Comparison of ENCODE assay signal across 23 cellular contexts in the genomic region with DNA sequence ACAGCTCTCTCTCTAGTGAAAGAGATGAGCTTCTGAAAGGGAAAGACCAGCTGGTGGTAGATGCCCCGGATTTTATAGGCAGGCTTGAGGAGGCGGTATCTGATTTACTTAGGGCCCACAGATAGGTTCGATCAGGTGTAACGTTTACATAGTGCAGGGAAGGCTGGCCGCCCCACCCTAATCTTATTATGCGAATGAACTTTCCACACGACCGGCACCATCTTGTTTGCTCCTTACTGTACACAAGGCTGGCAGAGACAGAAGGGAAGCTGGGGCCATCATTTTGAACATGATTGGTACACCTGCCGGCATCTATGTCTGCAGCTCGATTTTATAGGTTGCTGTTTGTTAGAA.
DNase-seq lines count a peak whose midpoint lies in the region; ATAC-seq and TF ChIP-seq lines count a peak whose summit lies in the region.
"Had no signal": no experiment of that assay in that cellular context is flagged by ENCODE, and none has a peak within 500 bp of the region (broad histone marks: within the 10 kb centered on the region; RNA-seq: fewer than 3 reads in every experiment).

No MANE protein-coding gene starts in this region.

- intact Hi-C loops in activated CD8-positive, alpha-beta T cell treated with anti-CD3 and anti-CD28 coated beads for 36 hours (cut with micrococcal nuclease) = no loop called here

- no peaks in the 10 kb centered on the region for H3K27me3 ChIP-seq in WERI-Rb-1 (ENCODE audit: insufficient read depth, low read depth, severe bottlenecking)
- no peaks in the 10 kb centered on the region for H3K27me3 ChIP-seq in neural progenitor cell
- H3K27me3 ChIP-seq: MG63 had no signal

- peak overlapping the region; percentile 51 for H3K27ac ChIP-seq in WERI-Rb-1
- H3K27ac ChIP-seq in neural progenitor cell = no peak overlapping the region
- H3K27ac ChIP-seq: C4-2B, GM23248 had no signal

- no peak for DNase-seq in activated CD8-positive, alpha-beta T cell treated with anti-CD3 and anti-CD28 coated beads for 36 hours
- DNase-seq in activated CD8-positive, alpha-beta T cell treated with anti-CD3 and anti-CD28 coated beads, Interleukin-2, amount 10 ng/mL, durations not matched to agents 7 days and 5 days = no peak
- peak; percentile 49 for DNase-seq in NCI-H510A treated with DMSO at 0.1 percent for 48 hours (lab: John Stamatoyannopoulos, UW)
- peak; percentile 91 for DNase-seq in WERI-Rb-1
- DNase-seq in neural progenitor cell (ENCODE audit: low spot score) = no peak
- DNase-seq in stimulated activated naive B cell treated with anti-CD40 and anti-IgM and Interleukin-4, amounts not matched to agents 10 μg/mL and 1 μg/mL and 100 μg/mL, for 72 hours = no peak
- no peak for DNase-seq in SKM-1 treated with dmso at 0.1 percent for 144 hours (lab: John Stamatoyannopoulos, UW; ENCODE audit: unreplicated experiment)
- DNase-seq: DMS153; GF-D8; GM23248; HCEC 1CT; Kasumi-1; MG63; NCI-H1105 treated with DMSO at 0.1 percent for 48 hours; NCI-H187; NCI-H446; NK-92 treated with Interleukin-12 subunit alpha and Interleukin-12 subunit beta, amount 100 ng/mL, for 24 hours; SK-N-SH; T-helper 1 cell; T-helper 9 cell had no signal

- H3K9ac ChIP-seq in neural progenitor cell = no peak overlapping the region
- H3K9ac ChIP-seq: GM23248, SK-N-SH had no signal

- no peak overlapping the region for H3K27ac Mint-ChIP-seq in activated CD8-positive, alpha-beta T cell treated with anti-CD3 and anti-CD28 coated beads for 36 hours
- H3K27ac Mint-ChIP-seq in activated CD8-positive, alpha-beta T cell treated with anti-CD3 and anti-CD28 coated beads, Interleukin-2, amount 10 ng/mL, durations not matched to agents 7 days and 5 days = no peak overlapping the region
- no peak overlapping the region for H3K27ac Mint-ChIP-seq in neural progenitor cell
- H3K27ac Mint-ChIP-seq in stimulated activated naive B cell treated with anti-CD40 and anti-IgM and Interleukin-4, amounts not matched to agents 10 μg/mL and 1 μg/mL and 100 μg/mL, for 72 hours = no peak overlapping the region

- peaks cover 10% of the 10 kb centered on the region for H3K4me1 ChIP-seq in neural progenitor cell

- H3K4me3 Mint-ChIP-seq in activated CD8-positive, alpha-beta T cell treated with anti-CD3 and anti-CD28 coated beads for 36 hours = no peak overlapping the region
- no peak overlapping the region for H3K4me3 Mint-ChIP-seq in activated CD8-positive, alpha-beta T cell treated with anti-CD3 and anti-CD28 coated beads, Interleukin-2, amount 10 ng/mL, durations not matched to agents 7 days and 5 days
- H3K4me3 Mint-ChIP-seq in neural progenitor cell = no peak overlapping the region
- H3K4me3 Mint-ChIP-seq in stimulated activated naive B cell treated with anti-CD40 and anti-IgM and Interleukin-4, amounts not matched to agents 10 μg/mL and 1 μg/mL and 100 μg/mL, for 72 hours = no peak overlapping the region

- peak; percentile 3 for ATAC-seq in activated CD8-positive, alpha-beta T cell treated with anti-CD3 and anti-CD28 coated beads for 36 hours
- ATAC-seq in activated CD8-positive, alpha-beta T cell treated with anti-CD3 and anti-CD28 coated beads, Interleukin-2, amount 10 ng/mL, durations not matched to agents 7 days and 5 days = no peak
- ATAC-seq in GM19023 (IDR thresholded peaks at IDR 0.05; ENCODE audit: unreplicated experiment) = no peak
- no peak for ATAC-seq in stimulated activated naive B cell treated with anti-CD40 and anti-IgM and Interleukin-4, amounts not matched to agents 10 μg/mL and 1 μg/mL and 100 μg/mL, for 72 hours (replicated peaks)
- ATAC-seq: Right ventricle myocardium inferior had no signal

- H3F3A ChIP-seq in neural progenitor cell (ENCODE audit: low read depth) = no peaks in the 10 kb centered on the region

- H3K4me3 ChIP-seq in WERI-Rb-1 (ENCODE audit: low read depth, low read length) (peak overlapping the region; percentile 3; the same call in 1 of the 2 replicates), neural progenitor cell (no peak overlapping the region)
- H3K4me3 ChIP-seq: GM23248, MG63 had no signal

- no peak for TF ChIP-seq CTCF in activated CD8-positive, alpha-beta T cell treated with anti-CD3 and anti-CD28 coated beads for 36 hours (IDR thresholded peaks at IDR 0.05)
- TF ChIP-seq CTCF in WERI-Rb-1 (IDR thresholded peaks at IDR 0.05; ENCODE audit: low read depth, low read length) = no peak
- no peak for TF ChIP-seq CTCF in neural progenitor cell (IDR thresholded peaks at IDR 0.05)

- POLR2A ChIA-PET in activated CD8-positive, alpha-beta T cell treated with anti-CD3 and anti-CD28 coated beads for 36 hours (lab: Charles Lee) = interaction anchor here (0.6 to 0.8 kb wide), 2 partner anchors 136 to 583 kb away, joined by 3 read pairs; no protein-coding TSS in a partner anchor
- POLR2A ChIA-PET in activated CD8-positive, alpha-beta T cell treated with anti-CD3 and anti-CD28 coated beads, Interleukin-2, amount 10 ng/mL, durations not matched to agents 7 days and 5 days (lab: Charles Lee) = no interaction called here

- no peak overlapping the region for H2AFZ ChIP-seq in neural progenitor cell (replicated peaks)
- H2AFZ ChIP-seq: GM23248 had no signal

- H3K9me3 Mint-ChIP-seq in activated CD8-positive, alpha-beta T cell treated with anti-CD3 and anti-CD28 coated beads for 36 hours = peaks cover 9% of the 10 kb centered on the region
- peaks cover 12% of the 10 kb centered on the region for H3K9me3 Mint-ChIP-seq in activated CD8-positive, alpha-beta T cell treated with anti-CD3 and anti-CD28 coated beads, Interleukin-2, amount 10 ng/mL, durations not matched to agents 7 days and 5 days (ENCODE audit: insufficient read depth)
- peaks cover 16% of the 10 kb centered on the region for H3K9me3 Mint-ChIP-seq in neural progenitor cell
- peaks cover 0 to 1% of the 10 kb centered on the region in 2 donors for H3K9me3 Mint-ChIP-seq in stimulated activated naive B cell treated with anti-CD40 and anti-IgM and Interleukin-4, amounts not matched to agents 10 μg/mL and 1 μg/mL and 100 μg/mL, for 72 hours

- H4K20me1 ChIP-seq in neural progenitor cell (ENCODE audit: low read depth) = no peaks in the 10 kb centered on the region

- H3K36me3 ChIP-seq in WERI-Rb-1 (no peaks in the 10 kb centered on the region), neural progenitor cell (no peaks in the 10 kb centered on the region)
- H3K36me3 ChIP-seq: MG63 had no signal

- H3K79me2 ChIP-seq in neural progenitor cell (ENCODE audit: low read depth) = no peaks in the 10 kb centered on the region

- H3K36me3 Mint-ChIP-seq in activated CD8-positive, alpha-beta T cell treated with anti-CD3 and anti-CD28 coated beads for 36 hours (ENCODE audit: low read depth) = peaks cover 2% of the 10 kb centered on the region
- H3K36me3 Mint-ChIP-seq in activated CD8-positive, alpha-beta T cell treated with anti-CD3 and anti-CD28 coated beads, Interleukin-2, amount 10 ng/mL, durations not matched to agents 7 days and 5 days (ENCODE audit: low read depth) = peaks cover 8% of the 10 kb centered on the region
- H3K36me3 Mint-ChIP-seq in neural progenitor cell = no peaks in the 10 kb centered on the region
- H3K36me3 Mint-ChIP-seq in stimulated activated naive B cell treated with anti-CD40 and anti-IgM and Interleukin-4, amounts not matched to agents 10 μg/mL and 1 μg/mL and 100 μg/mL, for 72 hours = no peaks in the 10 kb centered on the region

- H3K27me3 Mint-ChIP-seq in activated CD8-positive, alpha-beta T cell treated with anti-CD3 and anti-CD28 coated beads for 36 hours = no peaks in the 10 kb centered on the region
- H3K27me3 Mint-ChIP-seq in activated CD8-positive, alpha-beta T cell treated with anti-CD3 and anti-CD28 coated beads, Interleukin-2, amount 10 ng/mL, durations not matched to agents 7 days and 5 days (ENCODE audit: low read depth) = no peaks in the 10 kb centered on the region
- H3K27me3 Mint-ChIP-seq in neural progenitor cell (ENCODE audit: insufficient read depth, low read depth) = peaks cover 2% of the 10 kb centered on the region
- H3K27me3 Mint-ChIP-seq in stimulated activated naive B cell treated with anti-CD40 and anti-IgM and Interleukin-4, amounts not matched to agents 10 μg/mL and 1 μg/mL and 100 μg/mL, for 72 hours = no peaks in the 10 kb centered on the region

- H3K9me3 ChIP-seq in WERI-Rb-1 (ENCODE audit: severe bottlenecking) (peaks cover 4% of the 10 kb centered on the region), neural progenitor cell (ENCODE audit: low read depth) (no peaks in the 10 kb centered on the region)
- H3K9me3 ChIP-seq: SK-N-SH had no signal

- peaks cover 28% of the 10 kb centered on the region for H3K4me1 Mint-ChIP-seq in activated CD8-positive, alpha-beta T cell treated with anti-CD3 and anti-CD28 coated beads for 36 hours (ENCODE audit: low read depth)
- peaks cover 9% of the 10 kb centered on the region for H3K4me1 Mint-ChIP-seq in activated CD8-positive, alpha-beta T cell treated with anti-CD3 and anti-CD28 coated beads, Interleukin-2, amount 10 ng/mL, durations not matched to agents 7 days and 5 days (ENCODE audit: low read depth)
- H3K4me1 Mint-ChIP-seq in neural progenitor cell = peaks cover 14% of the 10 kb centered on the region
- peaks cover 16 to 23% of the 10 kb centered on the region in 2 donors for H3K4me1 Mint-ChIP-seq in stimulated activated naive B cell treated with anti-CD40 and anti-IgM and Interleukin-4, amounts not matched to agents 10 μg/mL and 1 μg/mL and 100 μg/mL, for 72 hours

- peak overlapping the region; percentile 22 for H3K4me2 ChIP-seq in neural progenitor cell
- H3K4me2 ChIP-seq: SK-N-SH had no signal

- CTCF ChIA-PET in activated CD8-positive, alpha-beta T cell treated with anti-CD3 and anti-CD28 coated beads for 36 hours (lab: Charles Lee) = no interaction called here
- CTCF ChIA-PET in activated CD8-positive, alpha-beta T cell treated with anti-CD3 and anti-CD28 coated beads, Interleukin-2, amount 10 ng/mL, durations not matched to agents 7 days and 5 days (lab: Charles Lee) = no interaction called here

Comparison
In these comparisons a context has a peak if more than half of its experiments do, and no peak if none do; other contexts are left out.
1. DNase-seq: peak in NCI-H510A treated with DMSO at 0.1 percent for 48 hours (single experiment) and WERI-Rb-1 (single experiment); none in activated CD8-positive, alpha-beta T cell treated with anti-CD3 and anti-CD28 coated beads for 36 hours (single experiment), activated CD8-positive, alpha-beta T cell treated with anti-CD3 and anti-CD28 coated beads, Interleukin-2, amount 10 ng/mL, durations not matched to agents 7 days and 5 days (single experiment), neural progenitor cell (single experiment), stimulated activated naive B cell treated with anti-CD40 and anti-IgM and Interleukin-4, amounts not matched to agents 10 μg/mL and 1 μg/mL and 100 μg/mL, for 72 hours (single experiment) and SKM-1 treated with dmso at 0.1 percent for 144 hours (single experiment).